In genomic region chr2:29238497-29238896, GRCh38 we compare ENCODE assay signal across 8 cellular contexts.
A peak's percentile ranks its signal among the peaks of the same experiment; 100 is the strongest.
DNase-seq lines count a peak whose midpoint lies in the region; ATAC-seq and TF ChIP-seq lines count a peak whose summit lies in the region.

No MANE protein-coding gene starts in this region.

- ATAC-seq in foreskin keratinocyte (peak; percentile 68), GM21390 (IDR thresholded peaks at IDR 0.05; ENCODE audit: unreplicated experiment) (no peak), GM18909 (IDR thresholded peaks at IDR 0.05; ENCODE audit: poor library complexity, unreplicated experiment) (no peak)

- peaks cover 21% of the 10 kb centered on the region for H3K27me3 ChIP-seq in foreskin keratinocyte

- TF ChIP-seq CTCF in GM10248 (IDR thresholded peaks at IDR 0.05; ENCODE audit: control extremely low read depth, extremely low read depth, low read depth, missing control alignments), result peak; percentile 45
- TF ChIP-seq CTCF in foreskin keratinocyte (conservative IDR thresholded peaks at IDR 0.05), result peak; percentile 82

- POLR2A ChIA-PET in GM10248 (lab: Yijun Ruan, JAX), result interaction anchor here (1.5 kb wide), 1 partner anchor 10 kb away, joined by 3 read pairs; no protein-coding TSS in a partner anchor

- CTCF ChIA-PET in GM10248 (lab: Yijun Ruan, JAX), result interaction anchor here (0.9 to 1.8 kb wide), 7 partner anchors 10 to 834 kb away, joined by 3 to 8 read pairs (median 3); no protein-coding TSS in a partner anchor

- H3K4me1 ChIP-seq in foreskin keratinocyte, result no peaks in the 10 kb centered on the region

- DNase-seq in AG08395 (ENCODE audit: low spot score), result peak; percentile 57
- peak; percentile 58 for DNase-seq in GM10248 (ENCODE audit: extremely low spot score)
- DNase-seq in OCI-M1 (lab: John Stamatoyannopoulos, UW), result peak; percentile 34
- peak in 1 of 2 donors; percentile 20 for DNase-seq in foreskin keratinocyte
- DNase-seq in NCI-H774 (lab: John Stamatoyannopoulos, UW), result no peak
- no peak for DNase-seq in Ammon's horn (ENCODE audit: low spot score)

- no peak overlapping the region for H3K27ac ChIP-seq in foreskin keratinocyte

Comparison
In these comparisons a context has a peak if more than half of its experiments do, and no peak if none do; other contexts are left out.
1. DNase-seq: peak in AG08395 (single experiment), GM10248 (single experiment) and OCI-M1 (single experiment); none in NCI-H774 (single experiment) and Ammon's horn (single experiment).